ENCODE assay signal across 12 cellular contexts in genomic region chr9:3751125-3751758, GRCh38.
DNase-seq lines count a peak whose midpoint lies in the region; FAIRE-seq and TF ChIP-seq lines count a peak whose summit lies in the region.
"Had no signal": no experiment of that assay in that cellular context is flagged by ENCODE, and none has a peak within 500 bp of the region (broad histone marks: within the 10 kb centered on the region; RNA-seq: fewer than 3 reads in every experiment).

No MANE protein-coding gene starts in this region.

- no peak overlapping the region for H3K4me3 ChIP-seq in A673 (ENCODE audit: low read depth, low read length, poor library complexity, severe bottlenecking)
- H3K4me3 ChIP-seq: heart right ventricle, upper lobe of right lung had no signal

- H3K9me3 ChIP-seq in A673 (ENCODE audit: low read depth, low read length, poor library complexity, severe bottlenecking) = no peaks in the 10 kb centered on the region
- H3K9me3 ChIP-seq: heart right ventricle, upper lobe of right lung had no signal

- H3K27me3 Mint-ChIP-seq in Calu3 (ENCODE audit: unreplicated experiment) = no peaks in the 10 kb centered on the region
- H3K27me3 Mint-ChIP-seq in osteocyte (ENCODE audit: unreplicated experiment) = no peaks in the 10 kb centered on the region
- H3K27me3 Mint-ChIP-seq in activated naive CD4-positive, alpha-beta T cell treated with anti-CD3 and anti-CD28 coated beads, Interleukin-2, amount 10 ng/mL, durations not matched to agents 7 days and 5 days = no peaks in the 10 kb centered on the region

- H3K4me3 Mint-ChIP-seq in Calu3 (ENCODE audit: low read depth, unreplicated experiment) = no peak overlapping the region
- H3K4me3 Mint-ChIP-seq in osteocyte (ENCODE audit: unreplicated experiment) = no peak overlapping the region
- no peak overlapping the region for H3K4me3 Mint-ChIP-seq in activated naive CD4-positive, alpha-beta T cell treated with anti-CD3 and anti-CD28 coated beads, Interleukin-2, amount 10 ng/mL, durations not matched to agents 7 days and 5 days
- H3K4me3 Mint-ChIP-seq: naive thymus-derived CD8-positive, alpha-beta T cell had no signal

- H3K4me1 Mint-ChIP-seq in Calu3 (ENCODE audit: low read depth, unreplicated experiment) (peaks cover 42% of the 10 kb centered on the region), osteocyte (ENCODE audit: unreplicated experiment) (peaks cover 34% of the 10 kb centered on the region)
- H3K4me1 Mint-ChIP-seq in activated naive CD4-positive, alpha-beta T cell treated with anti-CD3 and anti-CD28 coated beads, Interleukin-2, amount 10 ng/mL, durations not matched to agents 7 days and 5 days = peaks cover 11% of the 10 kb centered on the region

- peak overlapping the region; percentile 67 for H3K27ac Mint-ChIP-seq in Calu3 (ENCODE audit: unreplicated experiment)
- H3K27ac Mint-ChIP-seq in osteocyte (ENCODE audit: unreplicated experiment) = peak overlapping the region; percentile 73
- no peak overlapping the region for H3K27ac Mint-ChIP-seq in activated naive CD4-positive, alpha-beta T cell treated with anti-CD3 and anti-CD28 coated beads, Interleukin-2, amount 10 ng/mL, durations not matched to agents 7 days and 5 days

- BruUV-seq in Calu3 (replicated peaks; lab: Mats Ljungman, UMichigan) = no TSS peak
- no TSS peak for BruUV-seq in A673 (replicated peaks; lab: Mats Ljungman, UMichigan)

- H3K36me3 ChIP-seq in A673 (ENCODE audit: insufficient read depth, low read length, poor library complexity, severe bottlenecking) = no peaks in the 10 kb centered on the region
- H3K36me3 ChIP-seq: heart right ventricle, upper lobe of right lung had no signal

- CTCF ChIA-PET in Calu3 (lab: Charles Lee) (interaction anchor here (1.3 kb wide), 1 partner anchor 143 kb away, joined by 4 read pairs; no protein-coding TSS in a partner anchor), A673 (lab: Charles Lee) (no interaction called here)
- CTCF ChIA-PET in activated naive CD4-positive, alpha-beta T cell treated with anti-CD3 and anti-CD28 coated beads, Interleukin-2, amount 10 ng/mL, durations not matched to agents 7 days and 5 days (lab: Charles Lee) = no interaction called here

- H3K36me3 Mint-ChIP-seq in Calu3 (ENCODE audit: insufficient read depth, unreplicated experiment) (peaks cover 3% of the 10 kb centered on the region), osteocyte (ENCODE audit: unreplicated experiment) (no peaks in the 10 kb centered on the region)
- no peaks in the 10 kb centered on the region for H3K36me3 Mint-ChIP-seq in activated naive CD4-positive, alpha-beta T cell treated with anti-CD3 and anti-CD28 coated beads, Interleukin-2, amount 10 ng/mL, durations not matched to agents 7 days and 5 days
- H3K36me3 Mint-ChIP-seq: naive thymus-derived CD8-positive, alpha-beta T cell had no signal

- no peaks in the 10 kb centered on the region for H3K27me3 ChIP-seq in A673 (replicated peaks; ENCODE audit: insufficient read depth, low read depth, low read length, poor library complexity)
- H3K27me3 ChIP-seq: heart right ventricle, upper lobe of right lung had no signal

- POLR2A ChIA-PET in A673 (lab: Charles Lee; ENCODE audit: low non-redundant PET) = no interaction called here

- H3K9me3 Mint-ChIP-seq in Calu3 (ENCODE audit: low read depth, unreplicated experiment) (no peaks in the 10 kb centered on the region), osteocyte (ENCODE audit: unreplicated experiment) (no peaks in the 10 kb centered on the region)
- no peaks in the 10 kb centered on the region for H3K9me3 Mint-ChIP-seq in activated naive CD4-positive, alpha-beta T cell treated with anti-CD3 and anti-CD28 coated beads, Interleukin-2, amount 10 ng/mL, durations not matched to agents 7 days and 5 days
- H3K9me3 Mint-ChIP-seq: naive thymus-derived CD8-positive, alpha-beta T cell had no signal

- intact Hi-C loops in Calu3 (cut with micrococcal nuclease; ENCODE audit: unreplicated experiment) = no loop called here
- intact Hi-C loops in A673 (cut with micrococcal nuclease; ENCODE audit: unreplicated experiment) = no loop called here

- FAIRE-seq in endometrium (lab: Jason Lieb, UNC) = peak; percentile 37

- H3K4me1 ChIP-seq in A673 (ENCODE audit: insufficient read depth, low read length, poor library complexity, severe bottlenecking) = peaks cover 4% of the 10 kb centered on the region
- H3K4me1 ChIP-seq: upper lobe of right lung had no signal

- DNase-seq in Calu3 (peak; percentile 12), MV-4-11 (lab: John Stamatoyannopoulos, UW) (peak; percentile 33), osteocyte (ENCODE audit: extremely low spot score, unreplicated experiment) (no peak), A673 (ENCODE audit: low spot score) (no peak), NCI-H2029 treated with DMSO at 0.1 percent for 48 hours (lab: John Stamatoyannopoulos, UW) (no peak), NCI-H187 treated with DMSO at 0.1 percent for 48 hours (lab: John Stamatoyannopoulos, UW) (no peak)
- no peak for DNase-seq in activated naive CD4-positive, alpha-beta T cell treated with anti-CD3 and anti-CD28 coated beads, Interleukin-2, amount 10 ng/mL, durations not matched to agents 7 days and 5 days
- DNase-seq: activated CD4-positive, CD25-positive, alpha-beta regulatory T cell; heart right ventricle; naive thymus-derived CD8-positive, alpha-beta T cell; upper lobe of right lung had no signal

- H3K27ac ChIP-seq in A673 (ENCODE audit: low read depth, low read length, poor library complexity, severe bottlenecking) = no peak overlapping the region
- H3K27ac ChIP-seq: upper lobe of right lung had no signal

- TF ChIP-seq CTCF in Calu3 (IDR thresholded peaks at IDR 0.05; ENCODE audit: unreplicated experiment) (no peak), osteocyte (IDR thresholded peaks at IDR 0.05) (peak; percentile 38), A673 (conservative IDR thresholded peaks at IDR 0.05; ENCODE audit: low read depth, low read length) (no peak)

Comparison
In these comparisons a context has a peak if more than half of its experiments do, and no peak if none do; other contexts are left out.
1. DNase-seq: peak in Calu3 (single experiment) and MV-4-11 (single experiment); none in osteocyte (single experiment), A673 (single experiment), NCI-H2029 treated with DMSO at 0.1 percent for 48 hours (single experiment), NCI-H187 treated with DMSO at 0.1 percent for 48 hours (single experiment) and activated naive CD4-positive, alpha-beta T cell treated with anti-CD3 and anti-CD28 coated beads, Interleukin-2, amount 10 ng/mL, durations not matched to agents 7 days and 5 days (single experiment).